ENCODE assay signal across 8 cellular contexts in the genomic region with DNA sequence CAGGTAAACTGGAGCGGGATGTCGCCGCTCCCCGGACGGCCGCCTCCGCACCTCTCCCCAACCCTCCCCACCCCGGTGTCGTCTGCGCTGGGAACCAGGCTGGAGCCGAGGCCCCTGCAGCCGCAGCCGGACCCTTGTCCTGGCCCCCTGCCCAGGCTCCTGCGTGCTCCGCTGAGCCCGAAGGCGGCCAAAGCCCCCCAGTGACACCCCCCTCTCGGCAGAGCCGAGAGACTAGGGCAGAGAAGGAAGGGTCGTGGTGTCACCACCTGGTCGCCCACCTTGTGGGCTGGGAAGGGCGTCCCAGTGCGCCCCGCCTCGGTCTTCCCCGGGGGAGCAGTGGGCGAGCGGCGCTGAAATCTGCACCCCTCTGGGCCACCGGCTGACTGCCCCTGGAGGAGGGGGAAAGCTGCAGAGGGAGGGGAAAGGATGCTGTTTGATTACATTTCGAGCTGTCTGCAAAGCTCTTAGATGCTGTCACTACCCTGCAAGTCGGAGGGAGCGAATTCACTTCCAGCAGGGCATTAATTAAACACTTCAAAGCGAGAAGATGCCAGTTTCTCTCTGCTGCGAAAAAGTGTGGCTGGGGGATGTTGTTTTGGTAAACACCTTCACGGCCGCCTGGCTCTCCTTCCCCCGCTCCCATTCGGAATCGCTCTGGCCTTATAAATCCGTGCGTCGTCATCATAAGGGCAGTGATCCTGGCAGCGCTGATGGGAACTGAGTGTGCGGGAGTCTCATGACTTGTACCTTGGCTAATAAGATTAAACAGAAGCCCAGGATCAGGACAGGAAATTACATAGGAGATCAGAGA. TPM values are rescaled to one million over a fixed set of nuclear protein-coding genes. Genes with fewer than 3 reads are reported as not detected.
A peak's percentile ranks its signal among the peaks of the same experiment; 100 is the strongest.
DNase-seq lines count a peak whose midpoint lies in the region; ATAC-seq and TF ChIP-seq lines count a peak whose summit lies in the region.

No MANE protein-coding gene starts in this region.

- peaks cover 9% of the 10 kb centered on the region for H3K27me3 ChIP-seq in thymus (ENCODE audit: control insufficient read depth, insufficient read depth)

- no peak for TF ChIP-seq CTCF in choroid plexus epithelial cell (conservative IDR thresholded peaks at IDR 0.05; ENCODE audit: low read depth, low read length)
- no peak for TF ChIP-seq CTCF in lower leg skin (IDR thresholded peaks at IDR 0.05)

- DNase-seq in G401 (ENCODE audit: low spot score) (peak; percentile 96), NCI-H1092 (lab: John Stamatoyannopoulos, UW) (peak; percentile 54), choroid plexus epithelial cell (ENCODE audit: low read depth) (peak; percentile 41), lower leg skin (ENCODE audit: low spot score in 2 of 2) (no peak), LoVo (ENCODE audit: low spot score) (no peak)
- no peak for DNase-seq in stimulated activated CD4-positive, alpha-beta T cell treated with anti-CD3 and anti-CD28 coated beads, Interleukin-12 subunit alpha, Interleukin-12 subunit beta, amount 100 ng/mL, for 4 hours

- in situ Hi-C loops in G401 (cut with HindIII; ENCODE audit: low sequenced_read_pairs) = no loop called here

- WGBS in lower leg skin, 2 donors = 9 to 20% methylated on average over 34 to 40 of the region's 45 CpGs
- WGBS in thymus = 27% methylated on average over 45 of the region's 45 CpGs

- TF ChIP-seq POLR2A in lower leg skin (IDR thresholded peaks at IDR 0.05) = no peak

- no peak for ATAC-seq in HG03571 (IDR thresholded peaks at IDR 0.05; ENCODE audit: unreplicated experiment)

- H3K4me3 ChIP-seq in choroid plexus epithelial cell (ENCODE audit: low read depth, low read length) (peak overlapping the region; percentile 64), lower leg skin (ENCODE audit: low read depth, poor library complexity, severe bottlenecking) (peak overlapping the region; percentile 19), thymus (ENCODE audit: low read length) (peak overlapping the region; percentile 44)

- no peaks in the 10 kb centered on the region for H3K36me3 ChIP-seq in thymus (ENCODE audit: control insufficient read depth, insufficient read depth)

- intact Hi-C loops in lower leg skin (cut with DNase I; ENCODE audit: low total_unique reads) = no loop called here

- H3K4me1 ChIP-seq in thymus (ENCODE audit: control insufficient read depth, insufficient read depth, low read length) = peaks cover 3% of the 10 kb centered on the region

- H3K9me3 ChIP-seq in thymus (ENCODE audit: control insufficient read depth) = no peaks in the 10 kb centered on the region

- no peak overlapping the region for H3K27ac ChIP-seq in thymus (ENCODE audit: low read depth)

RNA-seq across cellular contexts. Expression of gene DYNC1I1, which starts 0.6 kb away (rescaled TPM):
- not detected in 2 replicates for total RNA-seq in G401 (2014; rRNA removed; shearing (Covaris generic))
- total RNA-seq in lower leg skin = 1 to 10 TPM in 3 of 4 donors, under 1 TPM in 1; 0.97 to 7.6 (median 3.7) TPM
- 6.3 TPM for polyA plus RNA-seq in thymus

Comparison
In these comparisons a context has a peak if more than half of its experiments do, and no peak if none do; other contexts are left out.
1. DNase-seq: peak in G401 (single experiment), NCI-H1092 (single experiment) and choroid plexus epithelial cell (single experiment); none in lower leg skin (0 of 2), stimulated activated CD4-positive, alpha-beta T cell treated with anti-CD3 and anti-CD28 coated beads, Interleukin-12 subunit alpha, Interleukin-12 subunit beta, amount 100 ng/mL, for 4 hours (single experiment) and LoVo (single experiment).
2. Peak in every context shown above with its lines, with median percentiles within 50 percentile points of each other: H3K4me3 ChIP-seq.